ENCODE assay signal across 2 cellular contexts in genomic region chr20:10347481-10347880, GRCh38.
A peak's percentile ranks its signal among the peaks of the same experiment; 100 is the strongest.
TF ChIP-seq lines count a peak whose summit lies in the region.

No MANE protein-coding gene starts in this region.

TF ChIP-seq in HepG2, 621 proteins besides CTCF, POLR2A, EP300 and RAD21 (continued from another document and continues in another):
- TF ChIP-seq ZBTB49 (CRISPR knock-in tag; IDR thresholded peaks at IDR 0.05; ENCODE audit: borderline replicate concordance) = no peak
- TF ChIP-seq ZNF501 (CRISPR knock-in tag; IDR thresholded peaks at IDR 0.05) = no peak
- no peak for TF ChIP-seq ZSCAN9 (CRISPR knock-in tag; IDR thresholded peaks at IDR 0.05; ENCODE audit: borderline replicate concordance)
- no peak for TF ChIP-seq ZNF800 (CRISPR knock-in tag; IDR thresholded peaks at IDR 0.05)
- no peak for TF ChIP-seq TERF1 (CRISPR knock-in tag; IDR thresholded peaks at IDR 0.05)
- TF ChIP-seq ZNF121 (CRISPR knock-in tag; IDR thresholded peaks at IDR 0.05) = no peak
- TF ChIP-seq MTF1 (CRISPR knock-in tag; IDR thresholded peaks at IDR 0.05) = no peak
- TF ChIP-seq ZBTB37 (CRISPR knock-in tag; IDR thresholded peaks at IDR 0.05) = no peak
- no peak for TF ChIP-seq HMGA1 (CRISPR knock-in tag; conservative IDR thresholded peaks at IDR 0.05)
- no peak for TF ChIP-seq MAZ (IDR thresholded peaks at IDR 0.05; ENCODE audit: borderline replicate concordance, low read depth, low read length)
- no peak for TF ChIP-seq MAZ (CRISPR knock-in tag; IDR thresholded peaks at IDR 0.05; ENCODE audit: low read depth)
- peak; percentile 49; the same call in 1 of the 2 replicates for TF ChIP-seq HNF4G (IDR thresholded peaks at IDR 0.05; ENCODE audit: borderline replicate concordance, low read depth, low read length)
- TF ChIP-seq HNF4G (CRISPR knock-in tag; IDR thresholded peaks at IDR 0.05; ENCODE audit: borderline replicate concordance, low read depth) = no peak
- no peak for TF ChIP-seq TAF15 (IDR thresholded peaks at IDR 0.05; ENCODE audit: low read depth, low read length, poor library complexity, severe bottlenecking)
- TF ChIP-seq ZBTB2 (CRISPR knock-in tag; IDR thresholded peaks at IDR 0.05; ENCODE audit: low read depth) = no peak
- no peak; the same call in 1 of the 2 replicates for TF ChIP-seq SALL1 (CRISPR knock-in tag; IDR thresholded peaks at IDR 0.05)
- 0 out of 2 replicates have a peak, but pooled peaks have one; percentile 14 for TF ChIP-seq TBX3 (IDR thresholded peaks at IDR 0.05; ENCODE audit: borderline replicate concordance)
- TF ChIP-seq ZFX (CRISPR knock-in tag; IDR thresholded peaks at IDR 0.05; ENCODE audit: low read depth) = no peak
- no peak for TF ChIP-seq ELF3 (CRISPR knock-in tag; IDR thresholded peaks at IDR 0.05)

TF ChIP-seq in GM12878, 131 proteins besides CTCF, POLR2A, EP300 and RAD21 (continued from another document and continues in another):
- TF ChIP-seq USF2 (IDR thresholded peaks at IDR 0.05; ENCODE audit: borderline replicate concordance, low read depth, low read length) = no peak
- no peak for TF ChIP-seq SMAD5 (IDR thresholded peaks at IDR 0.05; ENCODE audit: low read depth)
- TF ChIP-seq ZNF687 (IDR thresholded peaks at IDR 0.05) = no peak
- no peak for TF ChIP-seq CHD4 (IDR thresholded peaks at IDR 0.05)
- peak; percentile 64 for TF ChIP-seq SKIL (IDR thresholded peaks at IDR 0.05; ENCODE audit: low read depth, poor library complexity, severe bottlenecking)
- TF ChIP-seq FOS (IDR thresholded peaks at IDR 0.05; ENCODE audit: borderline replicate concordance, extremely low read depth, insufficient read length) = no peak
- TF ChIP-seq FOXK2 (IDR thresholded peaks at IDR 0.05) = no peak
- TF ChIP-seq ZBED1 (IDR thresholded peaks at IDR 0.05; ENCODE audit: borderline replicate concordance) = no peak
- TF ChIP-seq ASH2L (IDR thresholded peaks at IDR 0.05; ENCODE audit: borderline replicate concordance, low read depth) = no peak
- TF ChIP-seq NFXL1 (IDR thresholded peaks at IDR 0.05; ENCODE audit: borderline replicate concordance) = no peak
- TF ChIP-seq ATF2 (IDR thresholded peaks at IDR 0.05; ENCODE audit: low read length) = no peak
- no peak for TF ChIP-seq ZNF274 (IDR thresholded peaks at IDR 0.05; ENCODE audit: insufficient read depth, insufficient read length)
- no peak for TF ChIP-seq JUND (IDR thresholded peaks at IDR 0.05; ENCODE audit: low read depth, low read length)
- TF ChIP-seq PML (IDR thresholded peaks at IDR 0.05; ENCODE audit: low read length) = no peak
- TF ChIP-seq JUNB (IDR thresholded peaks at IDR 0.05) = no peak
- peak; percentile 71; the same call in 1 of the 2 replicates for TF ChIP-seq DPF2 (IDR thresholded peaks at IDR 0.05)
- no peak for TF ChIP-seq RCOR1 (conservative IDR thresholded peaks at IDR 0.05; ENCODE audit: low read depth, low read length)
- no peak for TF ChIP-seq TAF1 (IDR thresholded peaks at IDR 0.05; ENCODE audit: borderline replicate concordance, low read depth, low read length)
- TF ChIP-seq ZSCAN29 (IDR thresholded peaks at IDR 0.05) = no peak
- peak; percentile 68 for TF ChIP-seq ATF7 (IDR thresholded peaks at IDR 0.05; ENCODE audit: low read depth)
- TF ChIP-seq HSF1 (IDR thresholded peaks at IDR 0.05; ENCODE audit: low read depth, low read length) = no peak
- TF ChIP-seq ZBTB40 (IDR thresholded peaks at IDR 0.05; ENCODE audit: borderline replicate concordance) = no peak
- no peak for TF ChIP-seq CHD2 (IDR thresholded peaks at IDR 0.05; ENCODE audit: borderline replicate concordance, low read depth, low read length)
- no peak for TF ChIP-seq TCF12 (IDR thresholded peaks at IDR 0.05; ENCODE audit: low read depth, low read length)
- TF ChIP-seq E4F1 (IDR thresholded peaks at IDR 0.05; ENCODE audit: borderline replicate concordance, partially characterized antibody) = no peak
- TF ChIP-seq TARDBP (IDR thresholded peaks at IDR 0.05; ENCODE audit: borderline replicate concordance) = no peak
- TF ChIP-seq STAT3 (IDR thresholded peaks at IDR 0.05; ENCODE audit: low read depth, low read length) = no peak
- no peak for TF ChIP-seq SUPT20H (IDR thresholded peaks at IDR 0.05; ENCODE audit: borderline replicate concordance, control insufficient read depth, low read depth, low read length)
- TF ChIP-seq NBN (IDR thresholded peaks at IDR 0.05) = peak; percentile 90
- peak; percentile 72; the same call in 1 of the 2 replicates for TF ChIP-seq BMI1 (IDR thresholded peaks at IDR 0.05; ENCODE audit: borderline replicate concordance)
- no peak for TF ChIP-seq RUNX3 (IDR thresholded peaks at IDR 0.05; ENCODE audit: low read length)
- TF ChIP-seq SMC3 (IDR thresholded peaks at IDR 0.05; ENCODE audit: borderline replicate concordance, low read length) = no peak
- TF ChIP-seq BCL11A (IDR thresholded peaks at IDR 0.05; ENCODE audit: low read depth, low read length) = no peak
